8 cellular contexts compared by ENCODE assay signal in the genomic region with DNA sequence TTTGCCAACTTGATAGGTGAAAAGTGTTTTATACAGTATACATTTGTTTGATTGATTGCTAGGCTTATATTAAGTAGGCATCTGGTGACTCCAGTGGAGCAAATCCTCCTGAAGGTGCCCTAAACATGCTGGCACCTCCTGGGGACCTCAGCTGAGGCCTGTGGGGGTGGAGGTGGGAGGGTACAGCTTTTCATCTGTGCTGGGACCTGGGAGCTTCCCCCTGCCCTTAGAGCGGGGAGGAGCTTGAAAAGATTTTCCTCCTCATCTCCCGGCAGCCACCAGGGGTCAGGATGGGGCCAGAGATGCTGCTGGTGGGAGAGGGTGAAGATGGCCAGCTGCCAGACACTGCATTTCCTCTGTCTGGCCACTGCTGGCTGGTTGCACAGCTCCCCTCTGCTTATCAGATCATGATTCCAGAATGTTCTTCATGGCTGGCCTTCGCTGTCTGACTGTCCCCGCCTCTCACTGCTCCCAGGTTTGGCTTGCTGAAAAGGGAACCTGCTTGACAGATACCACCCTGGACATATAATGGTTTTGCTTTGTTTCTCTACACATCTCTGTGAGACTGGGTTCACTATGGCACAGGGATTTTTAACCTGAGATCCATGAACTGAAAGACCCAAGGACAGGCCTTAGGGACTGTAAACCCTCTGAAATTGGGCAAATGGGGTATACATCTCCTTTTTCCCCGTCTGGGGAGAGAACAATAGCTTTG. TPM values are rescaled to one million over a fixed set of nuclear protein-coding genes. Genes with fewer than 3 reads are reported as not detected.
A peak's percentile ranks its signal among the peaks of the same experiment; 100 is the strongest.
DNase-seq lines count a peak whose midpoint lies in the region; ATAC-seq, FAIRE-seq and TF ChIP-seq lines count a peak whose summit lies in the region.

No MANE protein-coding gene starts in this region.

- FAIRE-seq in GM18507 (lab: Jason Lieb, UNC): peak; percentile 96

- H3K9me3 ChIP-seq in right atrium auricular region: no peaks in the 10 kb centered on the region

- H3K27ac ChIP-seq in 22Rv1: no peak overlapping the region
- no peak overlapping the region for H3K27ac ChIP-seq in right atrium auricular region

- H3K4me3 ChIP-seq in right atrium auricular region: no peak overlapping the region

- H3K27me3 ChIP-seq in right atrium auricular region: no peaks in the 10 kb centered on the region

- DNase-seq in GM18507 (ENCODE audit: extremely low spot score, insufficient read length, low read depth): peak; percentile 91
- peak; percentile 24 for DNase-seq in NCI-H187 treated with DMSO at 0.1 percent for 48 hours (lab: John Stamatoyannopoulos, UW)
- DNase-seq in T-helper 2 cell: peak; percentile 44 to 73 (median 69)
- peak in 55 of 58 donors; percentile 11 to 89 (median 75) for DNase-seq in anterior cingulate cortex (lab: John Stamatoyannopoulos, UW)
- DNase-seq in right atrium auricular region (ENCODE audit: low spot score): peak; percentile 73
- peak; percentile 87 for DNase-seq in sciatic nerve (ENCODE audit: low spot score)

- TF ChIP-seq CTCF in 22Rv1 (IDR thresholded peaks at IDR 0.05) (peak; percentile 86), right atrium auricular region (IDR thresholded peaks at IDR 0.05) (peak; percentile 40 to 78)

- peaks cover 0 to 5% of the 10 kb centered on the region in 2 donors for H3K4me1 ChIP-seq in right atrium auricular region

- intact Hi-C loops in sciatic nerve (cut with DNase I): no loop called here

- no peaks in the 10 kb centered on the region for H3K36me3 ChIP-seq in right atrium auricular region

- ATAC-seq in HG02981 (IDR thresholded peaks at IDR 0.05; ENCODE audit: unreplicated experiment) (peak; percentile 92), sciatic nerve (peak; percentile 87)

RNA-seq across cellular contexts. Expression of gene JPH4, which starts 10.5 kb away (rescaled TPM):
- total RNA-seq in right atrium auricular region (under 1 TPM in 1 of 2 donors, not detected in 1; 0.39 TPM), sciatic nerve (0.85 TPM)

RNA-seq across cellular contexts. Expression of gene AP1G2, which starts 21.4 kb away (rescaled TPM):
- total RNA-seq in right atrium auricular region: 10 to 100 TPM in 1 of 2 donors, 1 to 10 TPM in 1; 6.6 to 18.8 TPM
- 59.6 TPM for total RNA-seq in sciatic nerve

RNA-seq across cellular contexts. Expression of gene THTPA, which starts 33.0 kb away (rescaled TPM):
- total RNA-seq in right atrium auricular region: 10 to 100 TPM; 22.6 to 27.3 TPM
- 19.7 TPM for total RNA-seq in sciatic nerve

RNA-seq across cellular contexts. Expression of gene ZFHX2, which starts 37.5 kb away (rescaled TPM):
- total RNA-seq in right atrium auricular region (under 1 TPM; 0.59 to 0.85 TPM), sciatic nerve (7.4 TPM)

RNA-seq across cellular contexts. Expression of gene DHRS2, which starts 47.1 kb away (rescaled TPM):
- not detected for total RNA-seq in right atrium auricular region
- total RNA-seq in sciatic nerve: not detected

Comparison
In these comparisons a context has a peak if more than half of its experiments do, and no peak if none do; other contexts are left out.
1. DNase-seq: peak in every context shown above with its lines; median percentile 91 in GM18507; 87 in sciatic nerve; 75 in anterior cingulate cortex; 73 in right atrium auricular region; 69 in T-helper 2 cell; 24 in NCI-H187 treated with DMSO at 0.1 percent for 48 hours.